ENCODE assay signal across 1 cellular context in genomic region chr18:45690975-45691815, GRCh38.
TF ChIP-seq lines count a peak whose summit lies in the region.

No MANE protein-coding gene starts in this region.

TF ChIP-seq in GM23338, 12 proteins besides CTCF, POLR2A, EP300 and RAD21 (continued from another document):
- TF ChIP-seq ZNF462 (CRISPR knock-in tag; IDR thresholded peaks at IDR 0.05) (no peak), ETS1 (IDR thresholded peaks at IDR 0.05) (no peak), ZNF114 (CRISPR knock-in tag; IDR thresholded peaks at IDR 0.05) (no peak), REST (IDR thresholded peaks at IDR 0.05; ENCODE audit: unreplicated experiment) (no peak), STAT1 (IDR thresholded peaks at IDR 0.05; ENCODE audit: unreplicated experiment) (no peak), POLR2AphosphoS5 (IDR thresholded peaks at IDR 0.05; ENCODE audit: low read depth) (no peak), EZH2phosphoT487 (IDR thresholded peaks at IDR 0.05; ENCODE audit: unreplicated experiment) (no peak)
